In the genomic region with DNA sequence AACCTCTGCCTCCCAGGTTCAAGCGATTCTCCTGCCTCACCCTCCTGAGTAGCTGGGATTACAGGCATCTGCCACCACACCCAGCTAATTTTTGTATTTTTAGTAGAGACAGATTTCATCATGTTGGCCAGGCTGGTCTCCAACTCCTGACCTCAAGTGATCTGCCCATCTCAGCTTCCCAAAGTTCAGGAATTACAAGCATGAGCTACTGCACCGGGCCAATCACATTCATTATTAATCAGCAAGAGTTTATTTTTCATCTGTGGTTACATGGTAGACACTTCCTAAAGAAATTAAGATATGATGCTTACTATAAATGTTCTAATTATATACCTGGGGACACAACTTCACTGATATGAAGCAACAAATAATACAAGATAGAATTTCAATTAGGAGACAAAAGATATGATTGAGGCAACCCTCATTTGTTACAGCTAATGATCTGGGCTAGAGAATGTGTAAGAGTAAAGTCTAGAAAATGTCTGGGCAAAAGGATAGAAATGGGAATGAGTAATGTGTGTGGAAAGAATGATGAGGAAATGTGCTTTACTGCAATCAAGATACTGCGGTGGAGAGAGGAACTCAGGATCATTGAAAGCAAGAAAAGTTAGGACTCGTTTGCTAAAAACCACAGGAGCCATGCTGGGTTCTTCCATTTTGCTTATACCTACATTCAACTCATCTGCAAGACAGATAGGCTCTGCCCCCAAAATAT, we compare ENCODE assay signal across 27 cellular contexts.
"Had no signal": no experiment of that assay in that cellular context is flagged by ENCODE, and none has a peak within 500 bp of the region (broad histone marks: within the 10 kb centered on the region; RNA-seq: fewer than 3 reads in every experiment).

No MANE protein-coding gene starts in this region.

- H3K36me3 ChIP-seq: adrenal gland, esophagus squamous epithelium, gastroesophageal sphincter, heart right ventricle, neutrophil, WERI-Rb-1 had no signal

- ATAC-seq: activated CD8-positive, alpha-beta memory T cell treated with anti-CD3 and anti-CD28 coated beads, Interleukin-2, amount 10 ng/mL, durations not matched to agents 7 days and 5 days; body of pancreas; gastroesophageal sphincter; heart right ventricle; left lobe of liver; naive thymus-derived CD8-positive, alpha-beta T cell had no signal

- H3K9me3 ChIP-seq: adrenal gland, body of pancreas, esophagus squamous epithelium, gastroesophageal sphincter, heart right ventricle, neutrophil had no signal

- H3K4me1 ChIP-seq: adrenal gland, body of pancreas, esophagus squamous epithelium, gastroesophageal sphincter, heart right ventricle had no signal

- H3K27ac ChIP-seq: adrenal gland, body of pancreas, coronary artery, esophagus squamous epithelium, gastroesophageal sphincter, heart right ventricle, neutrophil, skin epidermis, WERI-Rb-1 had no signal

- H3K4me3 ChIP-seq: adrenal gland, body of pancreas, coronary artery, esophagus squamous epithelium, gastroesophageal sphincter, heart right ventricle, skin epidermis had no signal

- H3K27me3 ChIP-seq: adrenal gland, body of pancreas, esophagus squamous epithelium, gastroesophageal sphincter, heart right ventricle, neutrophil had no signal

- DNase-seq: activated CD4-positive, alpha-beta T cell treated with anti-CD3 and anti-CD28 coated beads, Interleukin-2, amount 50 U/mL, for 48 hours; activated CD8-positive, alpha-beta memory T cell treated with anti-CD3 and anti-CD28 coated beads, Interleukin-2, amount 10 ng/mL, durations not matched to agents 7 days and 5 days; activated effector memory CD4-positive, alpha-beta T cell treated with Interleukin-2 at 50 U/mL for 16 hours; activated naive CD4-positive, alpha-beta T cell treated with anti-CD3 and anti-CD28 coated beads, Interleukin-2, amount 50 U/mL, for 16 hours; activated T-cell treated with anti-CD3 and anti-CD28 coated beads, Interleukin-2, amount 50 U/mL, for 1 hour; adrenal gland; body of pancreas; central memory CD4-positive, alpha-beta T cell; effector CD4-positive, alpha-beta T cell; esophagus squamous epithelium; heart right ventricle; islet precursor cell; mammary epithelial cell; naive thymus-derived CD8-positive, alpha-beta T cell; posterior cingulate gyrus; stimulated activated CD4-positive, alpha-beta T cell treated with anti-CD3 and anti-CD28 coated beads, Interleukin-15, amount 100 ng/mL, for 24 hours; stimulated activated CD4-positive, alpha-beta T cell treated with anti-CD3 and anti-CD28 coated beads, Interleukin-4, amount 100 ng/mL, for 24 hours; stimulated activated CD8-positive, alpha-beta memory T cell treated with anti-CD3 and anti-CD28 coated beads, Interleukin-4, amount 100 ng/mL, for 48 hours; stimulated activated naive CD4-positive, alpha-beta T cell treated with Interleukin-2 at 50 U/mL for 16 hours; T-helper 1 cell; T1000; WERI-Rb-1 had no signal
